ENCODE assay signal across 10 cellular contexts in the genomic region with DNA sequence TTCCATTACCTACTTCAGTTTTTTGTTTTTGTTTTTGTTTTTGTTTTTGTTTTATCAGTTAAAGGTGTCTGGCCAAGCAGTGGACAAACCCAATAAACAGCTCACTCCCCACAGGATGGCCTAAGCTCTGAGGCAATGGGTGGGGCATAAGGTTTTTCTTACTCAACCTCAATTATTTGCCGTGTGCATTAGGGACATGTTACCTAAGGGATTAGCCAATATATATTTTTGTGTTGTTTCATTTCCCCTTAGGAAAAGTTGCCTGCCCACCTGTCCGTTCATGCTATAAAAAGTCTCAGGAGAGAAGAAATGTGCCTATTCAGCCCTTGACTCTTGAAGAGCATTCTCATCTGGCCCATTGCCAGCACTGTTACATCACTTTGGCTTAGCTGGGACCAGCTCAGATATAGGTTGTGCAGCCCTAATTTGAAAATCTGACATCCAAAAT. TPM values are rescaled to one million over a fixed set of nuclear protein-coding genes. Genes with fewer than 3 reads are reported as not detected.
DNase-seq lines count a peak whose midpoint lies in the region; ATAC-seq and TF ChIP-seq lines count a peak whose summit lies in the region.
"Had no signal": no experiment of that assay in that cellular context is flagged by ENCODE, and none has a peak within 500 bp of the region (broad histone marks: within the 10 kb centered on the region; RNA-seq: fewer than 3 reads in every experiment).

No MANE protein-coding gene starts in this region.

- H3K27me3 Mint-ChIP-seq in CD14-positive monocyte (ENCODE audit: low read depth in 3 of 3), result peaks cover 16 to 40% (median 31%) of the 10 kb centered on the region in 3 donors

- H3K27me3 ChIP-seq in KMS-11 (ENCODE audit: insufficient read depth, low read depth) (no peaks in the 10 kb centered on the region), PC-3 (ENCODE audit: low read length) (no peaks in the 10 kb centered on the region)

- TF ChIP-seq CTCF in CD14-positive monocyte (IDR thresholded peaks at IDR 0.05), result no peak
- TF ChIP-seq CTCF in KMS-11 (conservative IDR thresholded peaks at IDR 0.05; ENCODE audit: low read depth, low read length), result no peak
- no peak for TF ChIP-seq CTCF in PC-3 (conservative IDR thresholded peaks at IDR 0.05; ENCODE audit: low read depth, low read length)

- peak overlapping the region in 1 of 2 donors; percentile 39 for H3K4me3 Mint-ChIP-seq in CD14-positive monocyte
- H3K4me3 Mint-ChIP-seq: activated naive CD4-positive, alpha-beta T cell treated with anti-CD3 and anti-CD28 coated beads, Interleukin-2, amount 10 ng/mL, durations not matched to agents 7 days and 5 days had no signal

- H3K4me2 ChIP-seq in KMS-11, result peak overlapping the region; percentile 34; the same call in 1 of the 2 replicates
- H3K4me2 ChIP-seq in PC-3 (ENCODE audit: low read length), result no peak overlapping the region

- CTCF ChIA-PET in PC-3 (lab: Charles Lee), result no interaction called here

- no peaks in the 10 kb centered on the region for H3K9me2 ChIP-seq in PC-3 (replicated peaks; ENCODE audit: low read length)

- peaks cover 65% of the 10 kb centered on the region for H3K4me1 ChIP-seq in KMS-11 (ENCODE audit: low read depth, poor library complexity, severe bottlenecking)
- H3K4me1 ChIP-seq in PC-3 (ENCODE audit: insufficient read depth, low read length), result peaks cover 51% of the 10 kb centered on the region
- H3K4me1 ChIP-seq: spleen had no signal

- H3K27ac Mint-ChIP-seq in CD14-positive monocyte, result no peak overlapping the region
- H3K27ac Mint-ChIP-seq: activated naive CD4-positive, alpha-beta T cell treated with anti-CD3 and anti-CD28 coated beads, Interleukin-2, amount 10 ng/mL, durations not matched to agents 7 days and 5 days had no signal

- no peaks in the 10 kb centered on the region for H3K9me3 Mint-ChIP-seq in CD14-positive monocyte
- H3K9me3 Mint-ChIP-seq: activated naive CD4-positive, alpha-beta T cell treated with anti-CD3 and anti-CD28 coated beads, Interleukin-2, amount 10 ng/mL, durations not matched to agents 7 days and 5 days had no signal

- peaks cover 18% of the 10 kb centered on the region for H3K4me1 Mint-ChIP-seq in CD14-positive monocyte

- POLR2A ChIA-PET in PC-3 (lab: Charles Lee; ENCODE audit: unreplicated experiment), result no interaction called here

- H3K36me3 Mint-ChIP-seq in CD14-positive monocyte, result no peaks in the 10 kb centered on the region
- H3K36me3 Mint-ChIP-seq: activated naive CD4-positive, alpha-beta T cell treated with anti-CD3 and anti-CD28 coated beads, Interleukin-2, amount 10 ng/mL, durations not matched to agents 7 days and 5 days had no signal

- ATAC-seq in PC-3, result no peak

- H2AFZ ChIP-seq in KMS-11 (ENCODE audit: low read depth) (no peak overlapping the region), PC-3 (ENCODE audit: low read length) (no peak overlapping the region)

- DNase-seq in CD14-positive monocyte (ENCODE audit: low spot score) (peak; percentile 56), PC-3 (peak; percentile 69), fibroblast of the conjunctiva (ENCODE audit: low read depth) (peak; percentile 34), NCI-H187 treated with DMSO at 0.1 percent for 48 hours (lab: John Stamatoyannopoulos, UW) (no peak), GM03348 (ENCODE audit: low spot score) (no peak), NCI-H2107 treated with DMSO at 0.1 percent for 48 hours (lab: John Stamatoyannopoulos, UW; ENCODE audit: unreplicated experiment) (no peak)
- no peak for DNase-seq in activated naive CD4-positive, alpha-beta T cell (lab: John Stamatoyannopoulos, UW)
- DNase-seq: activated naive CD4-positive, alpha-beta T cell treated with anti-CD3 and anti-CD28 coated beads, Interleukin-2, amount 10 ng/mL, durations not matched to agents 7 days and 5 days; spleen had no signal

- no peak overlapping the region for H3K27ac ChIP-seq in KMS-11
- H3K27ac ChIP-seq in PC-3 (ENCODE audit: low read length), result no peak overlapping the region
- H3K27ac ChIP-seq: spleen had no signal

- no peaks in the 10 kb centered on the region for H4K20me1 ChIP-seq in KMS-11 (ENCODE audit: insufficient read depth)
- no peaks in the 10 kb centered on the region for H4K20me1 ChIP-seq in PC-3 (ENCODE audit: low read length)

- no peaks in the 10 kb centered on the region for H3F3A ChIP-seq in PC-3 (ENCODE audit: low read length, unreplicated experiment)

- H3K9me3 ChIP-seq in PC-3 (ENCODE audit: low read length), result no peaks in the 10 kb centered on the region
- H3K9me3 ChIP-seq: spleen had no signal

- intact Hi-C loops in CD14-positive monocyte (cut with micrococcal nuclease) (no loop called here), PC-3 (cut with micrococcal nuclease) (no loop called here)

- H3K9ac ChIP-seq in KMS-11 (no peak overlapping the region), PC-3 (ENCODE audit: low read length) (no peak overlapping the region)

- H3K36me3 ChIP-seq in KMS-11 (ENCODE audit: insufficient read depth) (no peaks in the 10 kb centered on the region), PC-3 (ENCODE audit: low read depth, low read length) (no peaks in the 10 kb centered on the region)
- H3K36me3 ChIP-seq: spleen had no signal

- H3K79me2 ChIP-seq in KMS-11 (ENCODE audit: insufficient read depth, low read depth) (no peaks in the 10 kb centered on the region), PC-3 (ENCODE audit: low read length) (peaks cover 12% of the 10 kb centered on the region)

- BruUV-seq in PC-3 (replicated peaks; lab: Mats Ljungman, UMichigan), result no TSS peak

- H3K4me3 ChIP-seq in KMS-11 (IDR thresholded peaks at IDR 0.05; ENCODE audit: insufficient read depth, low read depth, low read length) (no peak overlapping the region), PC-3 (ENCODE audit: low read length) (no peak overlapping the region)
- H3K4me3 ChIP-seq: spleen had no signal

RNA-seq across cellular contexts. Expression of gene SH3RF2, which starts 7.3 kb away (rescaled TPM):
- not detected for polyA plus RNA-seq in CD14-positive monocyte
- 5.9 and 6.2 TPM in 2 replicates for total RNA-seq in PC-3 (2014; rRNA removed)

Comparison
In these comparisons a context has a peak if more than half of its experiments do, and no peak if none do; other contexts are left out.
1. DNase-seq: peak in CD14-positive monocyte (single experiment), PC-3 (single experiment) and fibroblast of the conjunctiva (single experiment); none in NCI-H187 treated with DMSO at 0.1 percent for 48 hours (single experiment), GM03348 (single experiment), NCI-H2107 treated with DMSO at 0.1 percent for 48 hours (single experiment) and activated naive CD4-positive, alpha-beta T cell (0 of 4).